17 cellular contexts compared by ENCODE assay signal in the genomic region with DNA sequence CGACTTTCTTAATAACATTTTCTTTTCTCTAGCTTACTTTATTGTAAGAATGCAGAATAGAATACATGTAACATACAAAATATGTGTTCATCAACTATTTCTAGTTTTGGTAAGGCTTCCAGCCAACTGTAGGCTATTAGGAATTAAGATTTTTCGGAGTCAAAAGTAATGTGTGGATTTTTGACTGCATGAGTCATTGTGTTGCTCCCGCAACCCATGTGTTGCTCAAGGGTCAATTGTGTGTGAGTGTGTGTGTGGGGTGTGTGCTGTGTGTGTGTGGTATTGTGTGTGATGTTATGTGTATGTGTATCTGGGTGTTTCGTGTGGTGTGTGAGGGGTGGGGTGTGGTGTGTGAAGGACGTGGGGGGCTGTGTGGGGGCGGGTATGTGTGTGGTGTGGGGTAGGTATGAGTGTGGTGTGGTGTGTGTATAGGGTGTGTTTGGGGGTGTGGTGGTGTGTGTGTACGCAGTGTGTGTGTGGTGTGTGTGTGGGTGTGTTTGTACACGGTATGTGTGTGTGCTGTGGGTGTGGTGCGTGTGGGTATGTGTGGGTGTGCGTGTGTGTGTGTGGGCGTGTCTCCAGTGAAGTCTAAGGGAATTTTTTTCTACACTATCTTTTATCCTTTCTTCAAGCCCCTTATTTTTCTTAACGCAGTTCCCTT.
DNase-seq lines count a peak whose midpoint lies in the region; ATAC-seq and TF ChIP-seq lines count a peak whose summit lies in the region.
"Had no signal": no experiment of that assay in that cellular context is flagged by ENCODE, and none has a peak within 500 bp of the region (broad histone marks: within the 10 kb centered on the region; RNA-seq: fewer than 3 reads in every experiment).

No MANE protein-coding gene starts in this region.

- ATAC-seq in upper lobe of right lung (peak; percentile 43), heart right ventricle (no peak)
- ATAC-seq: A549, pancreas had no signal

- no peak overlapping the region for H3K4me3 ChIP-seq in fibroblast of villous mesenchyme (ENCODE audit: low read depth, low read length)
- H3K4me3 ChIP-seq in upper lobe of right lung, result no peak overlapping the region
- no peak overlapping the region for H3K4me3 ChIP-seq in heart right ventricle
- H3K4me3 ChIP-seq: A549, pancreas, smooth muscle cell, stomach had no signal

- 96% methylated on average over 12 of the region's 12 CpGs for WGBS in heart right ventricle, 2 donors

- no peaks in the 10 kb centered on the region for H3K4me1 ChIP-seq in upper lobe of right lung
- peaks cover 0 to 11% (median 0%) of the 10 kb centered on the region in 9 donors for H3K4me1 ChIP-seq in heart right ventricle
- H3K4me1 ChIP-seq: A549, pancreas had no signal

- H3K27me3 ChIP-seq in upper lobe of right lung (no peaks in the 10 kb centered on the region), heart right ventricle (no peaks in the 10 kb centered on the region)
- H3K27me3 ChIP-seq: pancreas, stomach had no signal

- H3K36me3 ChIP-seq in upper lobe of right lung (peaks cover 20% of the 10 kb centered on the region), heart right ventricle (peaks cover 0 to 71% (median 14%) of the 10 kb centered on the region in 9 donors)

- H3K36me3 Mint-ChIP-seq in activated naive CD4-positive, alpha-beta T cell treated with anti-CD3 and anti-CD28 coated beads, Interleukin-2, amount 10 ng/mL, durations not matched to agents 7 days and 5 days, result peaks cover 11% of the 10 kb centered on the region
- peaks cover 14% of the 10 kb centered on the region for H3K36me3 Mint-ChIP-seq in activated naive CD4-positive, alpha-beta T cell treated with anti-CD3 and anti-CD28 coated beads for 36 hours (ENCODE audit: low read depth)

- no peak overlapping the region for H3K4me3 Mint-ChIP-seq in activated naive CD4-positive, alpha-beta T cell treated with anti-CD3 and anti-CD28 coated beads, Interleukin-2, amount 10 ng/mL, durations not matched to agents 7 days and 5 days
- H3K4me3 Mint-ChIP-seq in activated naive CD4-positive, alpha-beta T cell treated with anti-CD3 and anti-CD28 coated beads for 36 hours, result no peak overlapping the region
- H3K4me3 Mint-ChIP-seq: endodermal cell had no signal

- H3K27me3 Mint-ChIP-seq in activated naive CD4-positive, alpha-beta T cell treated with anti-CD3 and anti-CD28 coated beads, Interleukin-2, amount 10 ng/mL, durations not matched to agents 7 days and 5 days, result no peaks in the 10 kb centered on the region
- no peaks in the 10 kb centered on the region for H3K27me3 Mint-ChIP-seq in activated naive CD4-positive, alpha-beta T cell treated with anti-CD3 and anti-CD28 coated beads for 36 hours (ENCODE audit: low read depth)

- H3K4me1 Mint-ChIP-seq in activated naive CD4-positive, alpha-beta T cell treated with anti-CD3 and anti-CD28 coated beads, Interleukin-2, amount 10 ng/mL, durations not matched to agents 7 days and 5 days, result no peaks in the 10 kb centered on the region
- H3K4me1 Mint-ChIP-seq in activated naive CD4-positive, alpha-beta T cell treated with anti-CD3 and anti-CD28 coated beads for 36 hours (ENCODE audit: low read depth), result no peaks in the 10 kb centered on the region
- H3K4me1 Mint-ChIP-seq: endodermal cell had no signal

- TF ChIP-seq CTCF in fibroblast of villous mesenchyme (IDR thresholded peaks at IDR 0.05; ENCODE audit: insufficient read depth, low read depth, low read length) (no peak), upper lobe of right lung (IDR thresholded peaks at IDR 0.05) (no peak), heart right ventricle (IDR thresholded peaks at IDR 0.05) (no peak)

- intact Hi-C loops in activated naive CD4-positive, alpha-beta T cell treated with anti-CD3 and anti-CD28 coated beads for 36 hours (cut with micrococcal nuclease), result no loop called here
- intact Hi-C loops in upper lobe of right lung (cut with DNase I) (no loop called here), heart right ventricle (cut with DNase I) (no loop called here)

- no peaks in the 10 kb centered on the region for H3K9me3 Mint-ChIP-seq in activated naive CD4-positive, alpha-beta T cell treated with anti-CD3 and anti-CD28 coated beads, Interleukin-2, amount 10 ng/mL, durations not matched to agents 7 days and 5 days
- H3K9me3 Mint-ChIP-seq in activated naive CD4-positive, alpha-beta T cell treated with anti-CD3 and anti-CD28 coated beads for 36 hours, result no peaks in the 10 kb centered on the region

- CTCF ChIA-PET in activated naive CD4-positive, alpha-beta T cell treated with anti-CD3 and anti-CD28 coated beads, Interleukin-2, amount 10 ng/mL, durations not matched to agents 7 days and 5 days (lab: Charles Lee), result no interaction called here
- CTCF ChIA-PET in activated naive CD4-positive, alpha-beta T cell treated with anti-CD3 and anti-CD28 coated beads for 36 hours (lab: Charles Lee), result no interaction called here

- no peak overlapping the region for H3K27ac ChIP-seq in upper lobe of right lung
- no peak overlapping the region for H3K27ac ChIP-seq in heart right ventricle
- H3K27ac ChIP-seq: A549, pancreas, stomach, VCaP had no signal

- H3K9me3 ChIP-seq in upper lobe of right lung, result no peaks in the 10 kb centered on the region
- H3K9me3 ChIP-seq in heart right ventricle, result no peaks in the 10 kb centered on the region
- H3K9me3 ChIP-seq: A549, pancreas, stomach had no signal

- H3K27ac Mint-ChIP-seq in activated naive CD4-positive, alpha-beta T cell treated with anti-CD3 and anti-CD28 coated beads, Interleukin-2, amount 10 ng/mL, durations not matched to agents 7 days and 5 days, result peak overlapping the region; percentile 47
- H3K27ac Mint-ChIP-seq in activated naive CD4-positive, alpha-beta T cell treated with anti-CD3 and anti-CD28 coated beads for 36 hours, result no peak overlapping the region
- H3K27ac Mint-ChIP-seq: endodermal cell had no signal

- DNase-seq in activated naive CD4-positive, alpha-beta T cell treated with anti-CD3 and anti-CD28 coated beads, Interleukin-2, amount 10 ng/mL, durations not matched to agents 7 days and 5 days, result no peak
- no peak for DNase-seq in activated naive CD4-positive, alpha-beta T cell treated with anti-CD3 and anti-CD28 coated beads for 36 hours
- DNase-seq in amniotic epithelial cell (ENCODE audit: low read depth) (peak; percentile 74), fibroblast of villous mesenchyme (ENCODE audit: low read depth) (peak; percentile 41), upper lobe of right lung (no peak), NCI-H510A (lab: John Stamatoyannopoulos, UW) (no peak), heart right ventricle (no peak), hippocampal formation (lab: John Stamatoyannopoulos, UW) (no peak)
- DNase-seq: activated naive CD4-positive, alpha-beta T cell treated with anti-CD3 and anti-CD28 coated beads, Interleukin-2, amount 50 U/mL, for 16 hours; caudate nucleus; endodermal cell; glutamatergic neuron; pancreas; stomach had no signal

Comparison
In these comparisons a context has a peak if more than half of its experiments do, and no peak if none do; other contexts are left out.
1. DNase-seq: peak in amniotic epithelial cell (single experiment) and fibroblast of villous mesenchyme (single experiment); none in activated naive CD4-positive, alpha-beta T cell treated with anti-CD3 and anti-CD28 coated beads, Interleukin-2, amount 10 ng/mL, durations not matched to agents 7 days and 5 days (single experiment), activated naive CD4-positive, alpha-beta T cell treated with anti-CD3 and anti-CD28 coated beads for 36 hours (single experiment), upper lobe of right lung (single experiment), NCI-H510A (single experiment), heart right ventricle (0 of 2) and hippocampal formation (0 of 2).